ENCODE assay signal across 27 cellular contexts in genomic region chr19:39200818-39201145, GRCh38. TPM values are rescaled to one million over a fixed set of nuclear protein-coding genes. Genes with fewer than 3 reads are reported as not detected.
DNase-seq lines count a peak whose midpoint lies in the region; ATAC-seq, FAIRE-seq and TF ChIP-seq lines count a peak whose summit lies in the region.
"Had no signal": no experiment of that assay in that cellular context is flagged by ENCODE, and none has a peak within 500 bp of the region (broad histone marks: within the 10 kb centered on the region; RNA-seq: fewer than 3 reads in every experiment).

No MANE protein-coding gene starts in this region.

- H3K27ac Mint-ChIP-seq in neural progenitor cell: no peak overlapping the region

- H3K27ac ChIP-seq in K562 (ENCODE audit: extremely low read depth, low read depth, low read length): no peak overlapping the region
- no peak overlapping the region for H3K27ac ChIP-seq in neural progenitor cell
- H3K27ac ChIP-seq: KMS-11, SK-N-MC had no signal

- CTCF ChIA-PET in K562 (lab: Yijun Ruan, JAX; ENCODE audit: low intra/inter-chr PET ratio): no interaction called here

- DNase-seq in GM20000 (ENCODE audit: low spot score): peak; percentile 22
- DNase-seq in NCI-H2171 (lab: John Stamatoyannopoulos, UW): peak; percentile 60
- no peak for DNase-seq in K562 (ENCODE audit: extremely low read depth in 1 of 4, low spot score in 3 of 4)
- no peak for DNase-seq in neural progenitor cell (ENCODE audit: low spot score)
- DNase-seq in GF-D8 (lab: John Stamatoyannopoulos, UW): no peak
- DNase-seq in D721Med (ENCODE audit: insufficient read length, low spot score): no peak
- DNase-seq: ACHN, Calu3, DMS53, GOT3, HCEC 1CT, IMR-90, NCI-H1092, NCI-H1417 treated with DMSO at 0.1 percent for 48 hours, NCI-H187 treated with DMSO at 0.1 percent for 48 hours, NCI-H2227 treated with DMSO at 0.1 percent for 48 hours, NCI-H510A, NCI-H774, SHP77 treated with DMSO at 0.1 percent for 48 hours had no signal

- no peaks in the 10 kb centered on the region for H3K9me1 ChIP-seq in K562 (ENCODE audit: control insufficient read depth, insufficient read depth, low read length)

- peaks cover 24 to 79% of the 10 kb centered on the region in 2 experiments for H3K4me1 ChIP-seq in K562 (replicated peaks in 1 of 2; ENCODE audit: control insufficient read depth in 2 of 2, insufficient read depth in 2 of 2, low read length in 2 of 2)
- H3K4me1 ChIP-seq in neural progenitor cell: peaks cover 6% of the 10 kb centered on the region

- H2AFZ ChIP-seq in K562 (ENCODE audit: low read depth, low read length) (peak overlapping the region; percentile 37; the same call in 1 of the 2 replicates), neural progenitor cell (replicated peaks) (no peak overlapping the region)

- no peak for TF ChIP-seq CTCF in GM20000 (IDR thresholded peaks at IDR 0.05; ENCODE audit: extremely low read depth, missing control alignments)
- TF ChIP-seq CTCF in K562 (IDR thresholded peaks at IDR 0.05 in 2 of 3, conservative IDR thresholded peaks at IDR 0.05 in 1 of 3; ENCODE audit: insufficient read depth in 2 of 3, low read depth in 1 of 3, low read length in 3 of 3): no peak
- no peak for TF ChIP-seq CTCF in neural progenitor cell (IDR thresholded peaks at IDR 0.05)
- TF ChIP-seq CTCF in D721Med (IDR thresholded peaks at IDR 0.05; ENCODE audit: insufficient read depth, missing control alignments): no peak

- ATAC-seq in K562 (no peak), HG03196 (IDR thresholded peaks at IDR 0.05; ENCODE audit: unreplicated experiment) (no peak)
- ATAC-seq: GM12878 had no signal

- H3K4me1 Mint-ChIP-seq in neural progenitor cell: peaks cover 22% of the 10 kb centered on the region

- H3K9ac ChIP-seq in K562 (ENCODE audit: insufficient read depth in 1 of 2, low read depth in 2 of 2, low read length in 2 of 2) (no peak overlapping the region), neural progenitor cell (no peak overlapping the region)
- H3K9ac ChIP-seq: KMS-11 had no signal

- in situ Hi-C loops in K562 (cut with MboI): no loop called here

- peaks cover 3 to 21% of the 10 kb centered on the region in 2 experiments; a peak in 2 of 5 replicates for H3K27me3 ChIP-seq in K562 (ENCODE audit: control insufficient read depth in 2 of 2, insufficient read depth in 2 of 2, low read length in 2 of 2)
- peaks cover 53% of the 10 kb centered on the region for H3K27me3 ChIP-seq in neural progenitor cell

- peaks cover 9% of the 10 kb centered on the region for H3F3A ChIP-seq in neural progenitor cell (ENCODE audit: low read depth)

- intact Hi-C loops in K562 (cut with micrococcal nuclease): no loop called here

- H3K79me2 ChIP-seq in K562 (ENCODE audit: control insufficient read depth, insufficient read depth, low read length) (no peaks in the 10 kb centered on the region), neural progenitor cell (ENCODE audit: low read depth) (no peaks in the 10 kb centered on the region)

- peak overlapping the region; percentile 10 for H3K4me3 Mint-ChIP-seq in neural progenitor cell

- H3K4me2 ChIP-seq in K562 (ENCODE audit: insufficient read depth, low read length): no peak overlapping the region
- H3K4me2 ChIP-seq in neural progenitor cell: no peak overlapping the region
- H3K4me2 ChIP-seq: KMS-11 had no signal

- H3K36me3 Mint-ChIP-seq in neural progenitor cell: no peaks in the 10 kb centered on the region

- no peak for TF ChIP-seq RAD21 in K562 (CRISPR knock-in tag; conservative IDR thresholded peaks at IDR 0.05 in 1 of 2, IDR thresholded peaks at IDR 0.05 in 1 of 2)

- H3K27me3 Mint-ChIP-seq in neural progenitor cell (ENCODE audit: insufficient read depth, low read depth): peaks cover 28% of the 10 kb centered on the region

- H4K20me1 ChIP-seq in K562 (replicated peaks; ENCODE audit: control insufficient read depth, insufficient read depth, low read length) (0 out of 2 replicates have a peak, but pooled peaks cover 4% of the 10 kb centered on the region), neural progenitor cell (ENCODE audit: low read depth) (no peaks in the 10 kb centered on the region)

- H3K9me3 Mint-ChIP-seq in neural progenitor cell: no peaks in the 10 kb centered on the region

- FAIRE-seq in K562 (lab: Jason Lieb, UNC) (no peak), D721Med (lab: Jason Lieb, UNC) (no peak)
- FAIRE-seq: G401.6, GM12878 had no signal

- WGBS in K562 (ENCODE audit: insufficient coverage, low coverage, missing lambda C conversion rate): 65% methylated on average over 4 of the region's 4 CpGs

- POLR2A ChIA-PET in K562 (lab: Yijun Ruan, JAX): interaction anchor here (0.7 kb wide), 1 partner anchor 198 kb away, joined by 3 read pairs; no protein-coding TSS in a partner anchor

- TF ChIP-seq EP300 in K562 (IDR thresholded peaks at IDR 0.05; ENCODE audit: low read length): no peak

- no peak for TF ChIP-seq POLR2A in K562 (conservative IDR thresholded peaks at IDR 0.05)

- H3K9me3 ChIP-seq in K562 (replicated peaks; ENCODE audit: control insufficient read depth, insufficient read depth, low read depth, low read length): no peaks in the 10 kb centered on the region
- H3K9me3 ChIP-seq in neural progenitor cell (ENCODE audit: low read depth): no peaks in the 10 kb centered on the region

- BruUV-seq in K562 (replicated peaks; lab: Mats Ljungman, UMichigan): no TSS peak

- no peaks in the 10 kb centered on the region for H3K36me3 ChIP-seq in K562 (ENCODE audit: control insufficient read depth, insufficient read depth, low read length)
- no peaks in the 10 kb centered on the region for H3K36me3 ChIP-seq in neural progenitor cell

- H3K4me3 ChIP-seq in K562: no peak overlapping the region
- no peak overlapping the region for H3K4me3 ChIP-seq in neural progenitor cell
- H3K4me3 ChIP-seq: GM12878, SK-N-MC had no signal

RNA-seq across cellular contexts. Expression of gene SYCN, which starts 3.3 kb away (rescaled TPM):
- total RNA-seq in K562 (2011; cell fraction: chromatin; rRNA removed; ENCODE audit: low replicate concordance): not detected in 2 replicates
- total RNA-seq in K562 (2011; cell fraction: nucleolus; rRNA removed): not detected in 2 replicates
- not detected in 2 replicates for total RNA-seq in K562 (2011; cell fraction: nucleoplasm; rRNA removed)
- total RNA-seq in K562 (2014; rRNA removed) (not detected in 2 replicates), K562 (2014; rRNA removed; fragmentation: Illumina TruSeq; extraction: Trizol) (not detected in 2 replicates), K562 (2015; rRNA removed; fragmentation: Illumina TruSeq; extraction: Trizol) (not detected in 2 replicates), K562 (2021) (0.36 TPM in 1 of 2 replicates, not detected in the other), neural progenitor cell (ENCODE audit: low replicate concordance) (not detected in 2 replicates)
- polyA plus RNA-seq in K562 (2011; rRNA removed) (not detected in 2 replicates), K562 (2014; fragmentation: Illumina TruSeq; extraction: Trizol) (not detected in 2 replicates), K562 (2014; fragmentation: Nextera tagmentation; extraction: Ambion mirVana) (not detected), K562 (2014; rRNA removed) (not detected in 2 replicates)
- polyA plus RNA-seq in K562 (2011; cell fraction: cytosol; rRNA removed): 0.13 TPM in 1 of 2 replicates, not detected in the other
- polyA plus RNA-seq in K562 (2011; cell fraction: nucleus; rRNA removed): not detected in 2 replicates
- 0.21 TPM in 1 of 2 replicates, not detected in the other for polyA plus RNA-seq in K562 (2012)
- not detected in 2 replicates for polyA minus RNA-seq in K562 (2011; rRNA and poly(A)+ RNA removed)
- not detected in 2 replicates for polyA minus RNA-seq in K562 (2011; cell fraction: cytosol; rRNA and poly(A)+ RNA removed)
- polyA minus RNA-seq in K562 (2011; cell fraction: nucleus; rRNA and poly(A)+ RNA removed): not detected in 2 replicates
- total RNA-seq: Calu3; Daoy; IMR-90; T-helper 1 cell treated with Interleukin-12 subunit alpha and Interleukin-12 subunit beta and Interleukin-4 antibody, amounts not matched to agents 30 ng/mL and 1 ng/mL, for 36 hours had no signal
- polyA plus RNA-seq: BJ, GM12878, IMR-90 had no signal

RNA-seq across cellular contexts. Expression of gene NCCRP1, which starts 4.0 kb away (rescaled TPM):
- total RNA-seq in K562 (2011; cell fraction: chromatin; rRNA removed; ENCODE audit: low replicate concordance): not detected in 2 replicates
- total RNA-seq in K562 (2011; cell fraction: nucleolus; rRNA removed): not detected in 2 replicates
- not detected in 2 replicates for total RNA-seq in K562 (2011; cell fraction: nucleoplasm; rRNA removed)
- not detected in 2 replicates for total RNA-seq in K562 (2014; rRNA removed)
- not detected in 2 replicates for total RNA-seq in K562 (2014; rRNA removed; fragmentation: Illumina TruSeq; extraction: Trizol)
- not detected in 2 replicates for total RNA-seq in K562 (2015; rRNA removed; fragmentation: Illumina TruSeq; extraction: Trizol)
- 0.11 TPM in 1 of 2 replicates, not detected in the other for total RNA-seq in K562 (2021)
- 0.08 TPM in 1 of 2 replicates, not detected in the other for polyA plus RNA-seq in K562 (2011; rRNA removed)
- 0.06 and 0.07 TPM in 2 replicates for polyA plus RNA-seq in K562 (2011; cell fraction: cytosol; rRNA removed)
- not detected in 2 replicates for polyA plus RNA-seq in K562 (2011; cell fraction: nucleus; rRNA removed)
- polyA plus RNA-seq in K562 (2012): 0.07 TPM in 1 of 2 replicates, not detected in the other
- not detected in 2 replicates for polyA plus RNA-seq in K562 (2014; fragmentation: Illumina TruSeq; extraction: Trizol)
- polyA plus RNA-seq in K562 (2014; fragmentation: Nextera tagmentation; extraction: Ambion mirVana): not detected
- 0.05 and 0.34 TPM in 2 replicates for polyA plus RNA-seq in K562 (2014; rRNA removed)
- not detected in 2 replicates for polyA minus RNA-seq in K562 (2011; rRNA and poly(A)+ RNA removed)
- not detected in 2 replicates for polyA minus RNA-seq in K562 (2011; cell fraction: cytosol; rRNA and poly(A)+ RNA removed)
- polyA minus RNA-seq in K562 (2011; cell fraction: nucleus; rRNA and poly(A)+ RNA removed): not detected in 2 replicates
- 1.0 and 1.9 TPM in 2 replicates for total RNA-seq in neural progenitor cell (ENCODE audit: low replicate concordance)
- total RNA-seq: GM12878; IMR-90; T-helper 1 cell treated with Interleukin-12 subunit alpha and Interleukin-12 subunit beta and Interleukin-4 antibody, amounts not matched to agents 30 ng/mL and 1 ng/mL, for 36 hours had no signal
- polyA plus RNA-seq: GM12878, IMR-90 had no signal

RNA-seq across cellular contexts. Expression of gene IFNL3, which starts 44.0 kb away (rescaled TPM):
- not detected in 2 replicates for total RNA-seq in K562 (2011; cell fraction: chromatin; rRNA removed; ENCODE audit: low replicate concordance)
- not detected in 2 replicates for total RNA-seq in K562 (2011; cell fraction: nucleolus; rRNA removed)
- not detected in 2 replicates for total RNA-seq in K562 (2011; cell fraction: nucleoplasm; rRNA removed)
- total RNA-seq in K562 (2014; rRNA removed) (not detected in 2 replicates), K562 (2014; rRNA removed; fragmentation: Illumina TruSeq; extraction: Trizol) (not detected in 2 replicates), K562 (2015; rRNA removed; fragmentation: Illumina TruSeq; extraction: Trizol) (not detected in 2 replicates), K562 (2021) (not detected in 2 replicates), neural progenitor cell (ENCODE audit: low replicate concordance) (not detected in 2 replicates)
- polyA plus RNA-seq in K562 (2011; rRNA removed) (not detected in 2 replicates), K562 (2014; fragmentation: Illumina TruSeq; extraction: Trizol) (not detected in 2 replicates), K562 (2014; fragmentation: Nextera tagmentation; extraction: Ambion mirVana) (not detected), K562 (2014; rRNA removed) (not detected in 2 replicates)
- polyA plus RNA-seq in K562 (2011; cell fraction: cytosol; rRNA removed): not detected in 2 replicates
- not detected in 2 replicates for polyA plus RNA-seq in K562 (2011; cell fraction: nucleus; rRNA removed)
- polyA plus RNA-seq in K562 (2012): not detected in 2 replicates
- polyA minus RNA-seq in K562 (2011; rRNA and poly(A)+ RNA removed): not detected in 2 replicates
- polyA minus RNA-seq in K562 (2011; cell fraction: cytosol; rRNA and poly(A)+ RNA removed): not detected in 2 replicates
- polyA minus RNA-seq in K562 (2011; cell fraction: nucleus; rRNA and poly(A)+ RNA removed): not detected in 2 replicates
- total RNA-seq: Calu3; Daoy; GM12878; IMR-90; T-helper 1 cell treated with Interleukin-12 subunit alpha and Interleukin-12 subunit beta and Interleukin-4 antibody, amounts not matched to agents 30 ng/mL and 1 ng/mL, for 36 hours had no signal
- polyA plus RNA-seq: BJ, GM12878, IMR-90 had no signal

RNA-seq across cellular contexts. Expression of gene IFNL4, which starts 47.9 kb away (rescaled TPM):
- total RNA-seq in K562 (2011; cell fraction: chromatin; rRNA removed; ENCODE audit: low replicate concordance): not detected in 2 replicates
- not detected in 2 replicates for total RNA-seq in K562 (2011; cell fraction: nucleolus; rRNA removed)
- not detected in 2 replicates for total RNA-seq in K562 (2011; cell fraction: nucleoplasm; rRNA removed)
- total RNA-seq in K562 (2014; rRNA removed) (not detected in 2 replicates), K562 (2014; rRNA removed; fragmentation: Illumina TruSeq; extraction: Trizol) (not detected in 2 replicates), K562 (2015; rRNA removed; fragmentation: Illumina TruSeq; extraction: Trizol) (not detected in 2 replicates), K562 (2021) (not detected in 2 replicates), neural progenitor cell (ENCODE audit: low replicate concordance) (not detected in 2 replicates)
- polyA plus RNA-seq in K562 (2011; rRNA removed) (not detected in 2 replicates), K562 (2014; fragmentation: Illumina TruSeq; extraction: Trizol) (not detected in 2 replicates), K562 (2014; fragmentation: Nextera tagmentation; extraction: Ambion mirVana) (not detected), K562 (2014; rRNA removed) (not detected in 2 replicates)
- not detected in 2 replicates for polyA plus RNA-seq in K562 (2011; cell fraction: cytosol; rRNA removed)
- not detected in 2 replicates for polyA plus RNA-seq in K562 (2011; cell fraction: nucleus; rRNA removed)
- not detected in 2 replicates for polyA plus RNA-seq in K562 (2012)
- not detected in 2 replicates for polyA minus RNA-seq in K562 (2011; rRNA and poly(A)+ RNA removed)
- polyA minus RNA-seq in K562 (2011; cell fraction: cytosol; rRNA and poly(A)+ RNA removed): not detected in 2 replicates
- not detected in 2 replicates for polyA minus RNA-seq in K562 (2011; cell fraction: nucleus; rRNA and poly(A)+ RNA removed)
- total RNA-seq: Calu3; Daoy; GM12878; IMR-90; T-helper 1 cell treated with Interleukin-12 subunit alpha and Interleukin-12 subunit beta and Interleukin-4 antibody, amounts not matched to agents 30 ng/mL and 1 ng/mL, for 36 hours had no signal
- polyA plus RNA-seq: BJ, GM12878, IMR-90 had no signal

Comparison
In these comparisons a context has a peak if more than half of its experiments do, and no peak if none do; other contexts are left out.
1. DNase-seq: peak in GM20000 (single experiment) and NCI-H2171 (single experiment); none in K562 (0 of 4), neural progenitor cell (single experiment), GF-D8 (single experiment) and D721Med (single experiment).